ENCODE assay signal across 9 cellular contexts in the genomic region with DNA sequence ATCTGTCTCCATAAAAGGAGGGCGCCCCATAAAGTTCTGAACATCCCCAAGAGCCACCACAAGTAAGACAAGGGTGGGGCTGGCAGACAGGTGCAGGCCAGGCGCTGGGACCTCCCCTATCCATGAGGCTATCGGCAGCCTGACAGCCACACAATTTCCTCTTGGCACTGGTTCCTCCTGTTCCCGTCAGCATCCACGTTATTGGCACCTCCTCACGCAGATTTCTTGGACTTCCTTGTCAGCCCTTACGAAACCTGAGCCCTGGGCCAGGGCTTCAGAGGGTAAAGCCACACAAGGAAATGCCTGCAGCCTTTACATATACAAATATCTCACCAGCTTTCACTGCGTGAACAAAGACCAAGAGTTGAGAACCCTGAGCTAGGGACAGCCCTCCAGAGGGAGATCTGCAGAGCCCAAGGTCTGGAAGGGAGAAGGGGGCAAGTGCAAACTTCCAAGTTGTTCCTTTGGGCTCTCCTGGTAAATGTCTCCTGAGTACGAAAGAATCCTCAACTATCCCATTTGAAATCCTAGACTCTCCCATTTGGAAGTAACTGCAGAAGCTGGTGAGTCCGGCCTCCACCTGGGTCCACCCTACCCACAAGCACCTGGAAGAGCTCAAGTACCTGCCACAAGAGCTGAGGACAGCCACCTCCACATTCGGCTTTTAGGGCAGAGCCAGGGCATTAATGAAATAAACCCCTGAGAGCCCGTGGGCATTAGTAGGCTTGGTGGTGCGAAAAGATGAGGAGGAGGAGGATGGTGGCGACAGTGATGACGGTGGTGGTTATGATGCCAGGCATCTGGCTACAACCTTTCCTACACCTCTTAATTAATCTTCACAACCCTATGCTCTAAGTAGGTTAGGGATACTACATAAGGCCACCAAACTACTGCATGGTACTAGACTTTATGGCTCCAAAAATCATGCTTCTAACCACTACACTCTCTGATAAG. TPM values are rescaled to one million over a fixed set of nuclear protein-coding genes. Genes with fewer than 3 reads are reported as not detected.
DNase-seq lines count a peak whose midpoint lies in the region; ATAC-seq, FAIRE-seq and TF ChIP-seq lines count a peak whose summit lies in the region.
"Had no signal": no experiment of that assay in that cellular context is flagged by ENCODE, and none has a peak within 500 bp of the region (broad histone marks: within the 10 kb centered on the region; RNA-seq: fewer than 3 reads in every experiment).

No MANE protein-coding gene starts in this region.

- H3K4me2 ChIP-seq in BLaER1, result peak overlapping the region; percentile 81

- intact Hi-C loops in kidney (cut with DNase I), result no loop called here

- H3K4me3 ChIP-seq in BLaER1 (no peak overlapping the region), LNCaP clone FGC (ENCODE audit: low read depth, low read length) (no peak overlapping the region), kidney (ENCODE audit: low read length in 2 of 2) (no peak overlapping the region)
- H3K4me3 ChIP-seq: vagina had no signal

- peak overlapping the region; percentile 96 for H3K27ac Mint-ChIP-seq in activated naive CD4-positive, alpha-beta T cell treated with anti-CD3 and anti-CD28 coated beads, Interleukin-2, amount 10 ng/mL, durations not matched to agents 7 days and 5 days
- H3K27ac Mint-ChIP-seq in nephron progenitor cell, result no peak overlapping the region

- H3K27ac ChIP-seq in BLaER1 (peak overlapping the region; percentile 52; the same call in 1 of the 2 replicates), kidney (ENCODE audit: low read depth in 2 of 2, low read length in 2 of 2) (peak overlapping the region; percentile 4 to 5)
- H3K27ac ChIP-seq: vagina had no signal

- H3K4me1 Mint-ChIP-seq in activated naive CD4-positive, alpha-beta T cell treated with anti-CD3 and anti-CD28 coated beads, Interleukin-2, amount 10 ng/mL, durations not matched to agents 7 days and 5 days, result peaks cover 99% of the 10 kb centered on the region
- H3K4me1 Mint-ChIP-seq in nephron progenitor cell, result peaks cover 25% of the 10 kb centered on the region

- CTCF ChIA-PET in activated naive CD4-positive, alpha-beta T cell treated with anti-CD3 and anti-CD28 coated beads, Interleukin-2, amount 10 ng/mL, durations not matched to agents 7 days and 5 days (lab: Charles Lee), result interaction anchor here (1.4 kb wide), 1 partner anchor 38 kb away, joined by 3 read pairs; no protein-coding TSS in a partner anchor

- H3K36me3 Mint-ChIP-seq in activated naive CD4-positive, alpha-beta T cell treated with anti-CD3 and anti-CD28 coated beads, Interleukin-2, amount 10 ng/mL, durations not matched to agents 7 days and 5 days, result peaks cover 9% of the 10 kb centered on the region
- no peaks in the 10 kb centered on the region for H3K36me3 Mint-ChIP-seq in nephron progenitor cell (ENCODE audit: low read depth)

- no peaks in the 10 kb centered on the region for H4K20me1 ChIP-seq in BLaER1

- H3K9ac ChIP-seq in BLaER1 (no peak overlapping the region), kidney (ENCODE audit: low read length in 2 of 2) (no peak overlapping the region)

- H3K4me1 ChIP-seq in BLaER1 (peaks cover 72% of the 10 kb centered on the region), kidney (ENCODE audit: control insufficient read depth in 1 of 2, insufficient read depth in 1 of 2, low read depth in 1 of 2, low read length in 2 of 2) (peaks cover 0 to 5% of the 10 kb centered on the region in 2 donors)

- H3K36me3 ChIP-seq in BLaER1, result no peaks in the 10 kb centered on the region
- peaks cover 2 to 10% of the 10 kb centered on the region in 2 donors for H3K36me3 ChIP-seq in kidney (ENCODE audit: control insufficient read depth in 1 of 2, insufficient read depth in 2 of 2, low read length in 2 of 2)

- H3K9me3 Mint-ChIP-seq in activated naive CD4-positive, alpha-beta T cell treated with anti-CD3 and anti-CD28 coated beads, Interleukin-2, amount 10 ng/mL, durations not matched to agents 7 days and 5 days, result no peaks in the 10 kb centered on the region
- peaks cover 21% of the 10 kb centered on the region for H3K9me3 Mint-ChIP-seq in nephron progenitor cell

- H3K27me3 ChIP-seq in BLaER1, result no peaks in the 10 kb centered on the region
- H3K27me3 ChIP-seq: vagina had no signal

- FAIRE-seq in kidney (lab: Jason Lieb, UNC), result no peak

- H3K27me3 Mint-ChIP-seq in activated naive CD4-positive, alpha-beta T cell treated with anti-CD3 and anti-CD28 coated beads, Interleukin-2, amount 10 ng/mL, durations not matched to agents 7 days and 5 days, result no peaks in the 10 kb centered on the region
- H3K27me3 Mint-ChIP-seq in nephron progenitor cell (ENCODE audit: low read depth, poor library complexity), result peaks cover 13% of the 10 kb centered on the region

- no peak for TF ChIP-seq CTCF in LNCaP clone FGC (IDR thresholded peaks at IDR 0.05; ENCODE audit: control insufficient read depth, extremely low read depth, insufficient read depth)
- no peak for TF ChIP-seq CTCF in kidney (IDR thresholded peaks at IDR 0.05; ENCODE audit: borderline replicate concordance, extremely low read depth, insufficient read depth)
- TF ChIP-seq CTCF in nephron progenitor cell (IDR thresholded peaks at IDR 0.05), result no peak

- DNase-seq in LNCaP clone FGC (ENCODE audit: low read depth) (peak; percentile 98), kidney (peak; percentile 89), nephron progenitor cell (no peak), hepatic stellate cell (ENCODE audit: low spot score) (no peak)
- peak; percentile 76 for DNase-seq in activated naive CD4-positive, alpha-beta T cell treated with anti-CD3 and anti-CD28 coated beads, Interleukin-2, amount 10 ng/mL, durations not matched to agents 7 days and 5 days

- ATAC-seq in GM21367 (IDR thresholded peaks at IDR 0.05; ENCODE audit: unreplicated experiment) (peak; percentile 6), HG02623 (IDR thresholded peaks at IDR 0.05; ENCODE audit: unreplicated experiment) (no peak)

- H3K9me3 ChIP-seq in BLaER1 (peaks cover 11% of the 10 kb centered on the region), kidney (ENCODE audit: control insufficient read depth in 1 of 2, low read length in 2 of 2) (no peaks in the 10 kb centered on the region)
- H3K9me3 ChIP-seq: vagina had no signal

- H3K4me3 Mint-ChIP-seq in activated naive CD4-positive, alpha-beta T cell treated with anti-CD3 and anti-CD28 coated beads, Interleukin-2, amount 10 ng/mL, durations not matched to agents 7 days and 5 days, result peak overlapping the region; percentile 66
- no peak overlapping the region for H3K4me3 Mint-ChIP-seq in nephron progenitor cell

RNA-seq across cellular contexts. Expression of gene TC2N, which starts 5.5 kb away (rescaled TPM):
- total RNA-seq in kidney, result 39.7 TPM
- polyA plus RNA-seq in kidney (ENCODE audit: insufficient read depth, low read depth, low replicate concordance), result 5.8 TPM

Comparison
In these comparisons a context has a peak if more than half of its experiments do, and no peak if none do; other contexts are left out.
1. DNase-seq: peak in LNCaP clone FGC (single experiment), activated naive CD4-positive, alpha-beta T cell treated with anti-CD3 and anti-CD28 coated beads, Interleukin-2, amount 10 ng/mL, durations not matched to agents 7 days and 5 days (single experiment) and kidney (single experiment); none in nephron progenitor cell (single experiment) and hepatic stellate cell (single experiment).